In the genomic region with DNA sequence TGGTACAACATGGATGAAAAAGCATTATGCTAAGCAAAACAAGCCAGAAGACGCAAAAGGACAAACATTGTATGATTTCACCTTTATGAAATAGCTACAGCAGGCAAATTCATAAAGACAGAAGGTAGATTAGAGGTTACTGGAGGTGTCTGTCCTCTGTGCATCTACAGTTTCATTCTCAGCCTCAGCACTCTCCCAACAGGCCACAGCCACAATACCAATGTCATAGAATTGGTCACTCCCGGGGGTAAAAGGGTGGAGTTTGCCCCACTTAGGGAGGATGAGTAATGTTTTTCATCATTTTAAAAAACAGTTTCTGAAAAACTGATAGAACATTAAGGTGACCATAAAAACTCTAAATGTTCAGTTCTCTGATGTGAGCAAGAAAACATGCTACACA, we compare ENCODE assay signal across 24 cellular contexts.
"Had no signal": no experiment of that assay in that cellular context is flagged by ENCODE, and none has a peak within 500 bp of the region (broad histone marks: within the 10 kb centered on the region; RNA-seq: fewer than 3 reads in every experiment).

No MANE protein-coding gene starts in this region.

- DNase-seq: activated CD4-positive, alpha-beta T cell treated with anti-CD3 and anti-CD28 coated beads for 4 hours; activated CD4-positive, alpha-beta T cell treated with anti-CD3 and anti-CD28 coated beads, Interleukin-2, amount 50 U/mL, for 48 hours; activated CD4-positive, CD25-positive, alpha-beta regulatory T cell; activated naive CD4-positive, alpha-beta T cell; central memory CD4-positive, alpha-beta T cell; dermis blood vessel endothelial cell; effector CD8-positive, alpha-beta T cell; erythroblast; foreskin fibroblast; heart right ventricle; kidney; lower lobe of right lung; naive B cell; small intestine; stimulated activated CD4-positive, alpha-beta T cell treated with anti-CD3 and anti-CD28 coated beads, Interleukin-2, amount 100 ng/mL, for 24 hours; testis; trophoblast cell; uterus had no signal

- H3K4me3 ChIP-seq: heart right ventricle, lower lobe of right lung, neural progenitor cell, testis, uterus had no signal

- H3K27me3 Mint-ChIP-seq: stimulated activated memory B cell treated with anti-CD40 and anti-IgM and Interleukin-4, amounts not matched to agents 10 μg/mL and 1 μg/mL and 100 μg/mL, for 72 hours had no signal

- H3K4me3 Mint-ChIP-seq: activated naive CD8-positive, alpha-beta T cell; naive B cell; neural progenitor cell; stimulated activated memory B cell treated with anti-CD40 and anti-IgM and Interleukin-4, amounts not matched to agents 10 μg/mL and 1 μg/mL and 100 μg/mL, for 72 hours had no signal

- H3K9me3 ChIP-seq: heart right ventricle, lower lobe of right lung, testis, uterus had no signal

- H3K27ac ChIP-seq: heart right ventricle, lower lobe of right lung, neural progenitor cell, testis, uterus had no signal

- H3K9me3 Mint-ChIP-seq: activated T-helper 2 cell treated with anti-CD3 and anti-CD28 coated beads, Interferon-gamma antibody, Interleukin-2, Interleukin-4, amounts not matched to agents 10 μg/mL and 5 μg/mL and 100 μg/mL, durations not matched to agents 14 hours and 24 hours and 36 hours; naive B cell; neural progenitor cell; stimulated activated memory B cell treated with anti-CD40 and anti-IgM and Interleukin-4, amounts not matched to agents 10 μg/mL and 1 μg/mL and 100 μg/mL, for 72 hours had no signal

- H3K36me3 ChIP-seq: heart right ventricle, lower lobe of right lung, neural progenitor cell, uterus had no signal

- H3K4me1 Mint-ChIP-seq: naive B cell; neural progenitor cell; stimulated activated memory B cell treated with anti-CD40 and anti-IgM and Interleukin-4, amounts not matched to agents 10 μg/mL and 1 μg/mL and 100 μg/mL, for 72 hours had no signal

- H3K4me1 ChIP-seq: heart right ventricle, lower lobe of right lung, neural progenitor cell, testis, uterus had no signal

- H3K9ac ChIP-seq: neural progenitor cell had no signal

- H2AFZ ChIP-seq: neural progenitor cell had no signal

- H3K4me2 ChIP-seq: neural progenitor cell had no signal

- ATAC-seq: heart right ventricle; left lobe of liver; lower lobe of right lung; sciatic nerve; stimulated activated memory B cell treated with anti-CD40 and anti-IgM and Interleukin-4, amounts not matched to agents 10 μg/mL and 1 μg/mL and 100 μg/mL, for 72 hours had no signal

- H3K27me3 ChIP-seq: heart right ventricle, neural progenitor cell, testis, uterus had no signal

- H3K27ac Mint-ChIP-seq: activated naive CD8-positive, alpha-beta T cell; activated T-helper 2 cell treated with anti-CD3 and anti-CD28 coated beads, Interferon-gamma antibody, Interleukin-2, Interleukin-4, amounts not matched to agents 10 μg/mL and 5 μg/mL and 100 μg/mL, durations not matched to agents 14 hours and 24 hours and 36 hours; neural progenitor cell; stimulated activated memory B cell treated with anti-CD40 and anti-IgM and Interleukin-4, amounts not matched to agents 10 μg/mL and 1 μg/mL and 100 μg/mL, for 72 hours had no signal
